19 cellular contexts compared by ENCODE assay signal in the genomic region with DNA sequence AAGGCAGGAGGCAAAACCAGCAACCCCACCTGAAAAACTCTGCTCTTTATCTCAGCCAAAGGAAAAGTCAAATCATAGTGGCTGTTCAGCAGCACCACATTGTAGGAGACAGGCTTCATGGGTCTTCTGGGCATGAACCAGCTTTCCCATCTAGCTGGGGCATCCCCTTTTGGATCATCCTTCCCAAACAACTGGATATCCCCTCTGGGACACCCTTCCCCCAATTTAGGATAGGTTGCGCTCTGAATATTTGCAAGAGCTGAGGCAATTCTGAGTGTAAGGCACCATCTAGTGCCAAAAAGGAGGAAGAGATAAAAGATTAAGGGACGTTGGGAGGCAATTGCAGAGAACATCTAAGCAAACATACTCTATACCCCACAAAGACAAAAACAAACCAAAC.
DNase-seq lines count a peak whose midpoint lies in the region; ATAC-seq and TF ChIP-seq lines count a peak whose summit lies in the region.
"Had no signal": no experiment of that assay in that cellular context is flagged by ENCODE, and none has a peak within 500 bp of the region (broad histone marks: within the 10 kb centered on the region; RNA-seq: fewer than 3 reads in every experiment).

No MANE protein-coding gene starts in this region.

- H3K9me3 ChIP-seq in A673 (ENCODE audit: low read depth, low read length, poor library complexity, severe bottlenecking): peaks cover 5% of the 10 kb centered on the region
- no peaks in the 10 kb centered on the region for H3K9me3 ChIP-seq in HCT116 (ENCODE audit: control insufficient read depth in 1 of 2, insufficient read depth in 1 of 2, low read depth in 1 of 2, low read length in 2 of 2)
- peaks cover 13% of the 10 kb centered on the region for H3K9me3 ChIP-seq in endodermal cell (ENCODE audit: control insufficient read depth, low read length)
- H3K9me3 ChIP-seq in neural progenitor cell (ENCODE audit: low read depth): peaks cover 6% of the 10 kb centered on the region

- TF ChIP-seq CTCF in A673 (conservative IDR thresholded peaks at IDR 0.05; ENCODE audit: low read depth, low read length) (peak; percentile 51), HCT116 (IDR thresholded peaks at IDR 0.05 in 2 of 3, conservative IDR thresholded peaks at IDR 0.05 in 1 of 3; ENCODE audit: borderline replicate concordance in 1 of 3, insufficient read depth in 1 of 3, low read depth in 2 of 3, low read length in 2 of 3) (peak in 2 of 3 experiments; percentile 11 to 23; a peak in 3 of 6 replicates), endodermal cell (conservative IDR thresholded peaks at IDR 0.05) (peak; percentile 57), neural progenitor cell (IDR thresholded peaks at IDR 0.05) (peak; percentile 40)

- H4K20me1 ChIP-seq in HCT116 (ENCODE audit: insufficient read depth) (no peaks in the 10 kb centered on the region), neural progenitor cell (ENCODE audit: low read depth) (no peaks in the 10 kb centered on the region)

- H3K9me2 ChIP-seq in HCT116 (ENCODE audit: insufficient read depth): no peaks in the 10 kb centered on the region

- H3K36me3 Mint-ChIP-seq in endodermal cell (ENCODE audit: low read depth) (no peaks in the 10 kb centered on the region), neural progenitor cell (no peaks in the 10 kb centered on the region)
- H3K36me3 Mint-ChIP-seq in activated naive CD4-positive, alpha-beta T cell treated with anti-CD3 and anti-CD28 coated beads for 36 hours (ENCODE audit: low read depth): no peaks in the 10 kb centered on the region

- CTCF ChIA-PET in A673 (lab: Charles Lee) (no interaction called here), HCT116 (lab: Charles Lee) (no interaction called here)
- CTCF ChIA-PET in activated naive CD4-positive, alpha-beta T cell treated with anti-CD3 and anti-CD28 coated beads for 36 hours (lab: Charles Lee): interaction anchor here (0.7 kb wide), 1 partner anchor 33 kb away, joined by 3 read pairs; no protein-coding TSS in a partner anchor

- TF ChIP-seq RAD21 in HCT116 (IDR thresholded peaks at IDR 0.05; ENCODE audit: low read depth): peak; percentile 51; the same call in 1 of the 2 replicates

- no peak overlapping the region for H3K9ac ChIP-seq in HCT116 (ENCODE audit: low read length)
- no peak overlapping the region for H3K9ac ChIP-seq in endodermal cell (ENCODE audit: extremely low read depth, low read length, poor library complexity, severe bottlenecking)
- H3K9ac ChIP-seq in neural progenitor cell: no peak overlapping the region

- H3K27ac Mint-ChIP-seq in endodermal cell (no peak overlapping the region), neural progenitor cell (no peak overlapping the region)
- no peak overlapping the region for H3K27ac Mint-ChIP-seq in activated naive CD4-positive, alpha-beta T cell treated with anti-CD3 and anti-CD28 coated beads for 36 hours

- H3K36me3 ChIP-seq in A673 (ENCODE audit: insufficient read depth, low read length, poor library complexity, severe bottlenecking) (no peaks in the 10 kb centered on the region), HCT116 (ENCODE audit: control insufficient read depth in 1 of 2, insufficient read depth in 2 of 2, low read length in 2 of 2) (no peaks in the 10 kb centered on the region), endodermal cell (ENCODE audit: control insufficient read depth, insufficient read depth, low read length) (no peaks in the 10 kb centered on the region), neural progenitor cell (peaks cover 5% of the 10 kb centered on the region)

- H3K4me2 ChIP-seq in HCT116 (ENCODE audit: low read length) (no peak overlapping the region), neural progenitor cell (no peak overlapping the region)

- H3K4me3 ChIP-seq in A673 (ENCODE audit: low read depth, low read length, poor library complexity, severe bottlenecking) (no peak overlapping the region), HCT116 (replicated peaks in 1 of 2; ENCODE audit: low read depth in 1 of 2, low read length in 2 of 2) (no peak overlapping the region), endodermal cell (ENCODE audit: low read length) (no peak overlapping the region), neural progenitor cell (no peak overlapping the region)
- H3K4me3 ChIP-seq: GM12878 had no signal

- intact Hi-C loops in A673 (cut with micrococcal nuclease; ENCODE audit: unreplicated experiment): no loop called here
- intact Hi-C loops in HCT116 (cut with micrococcal nuclease): no loop called here
- intact Hi-C loops in activated naive CD4-positive, alpha-beta T cell treated with anti-CD3 and anti-CD28 coated beads for 36 hours (cut with micrococcal nuclease): no loop called here

- DNase-seq in A673 (ENCODE audit: low spot score): peak; percentile 52
- no peak for DNase-seq in HCT116 (ENCODE audit: low read depth, low spot score)
- DNase-seq in endodermal cell: peak; percentile 53
- DNase-seq in neural progenitor cell (ENCODE audit: low spot score): peak; percentile 29
- DNase-seq in activated naive CD4-positive, alpha-beta T cell treated with anti-CD3 and anti-CD28 coated beads for 36 hours: no peak
- no peak for DNase-seq in stimulated activated CD8-positive, alpha-beta memory T cell treated with anti-CD3 and anti-CD28 coated beads, Interleukin-4, amount 100 ng/mL, for 48 hours
- DNase-seq in foreskin melanocyte: no peak
- DNase-seq: C1 segment of cervical spinal cord, DND-41, GDM1, HCEC 1CT, NCI-H1417 treated with DMSO at 0.1 percent for 48 hours, NCI-H2029, NCI-H2171, NCI-H446, NCI-H69, OCI-M1, SIG-M5 had no signal

- H3K27ac ChIP-seq in A673 (ENCODE audit: low read depth, low read length, poor library complexity, severe bottlenecking) (no peak overlapping the region), HCT116 (ENCODE audit: low read depth, low read length) (no peak overlapping the region), endodermal cell (ENCODE audit: low read depth, low read length) (no peak overlapping the region), neural progenitor cell (no peak overlapping the region)

- H3K9me3 Mint-ChIP-seq in endodermal cell (peaks cover 3% of the 10 kb centered on the region), neural progenitor cell (peaks cover 15% of the 10 kb centered on the region)
- peaks cover 12% of the 10 kb centered on the region for H3K9me3 Mint-ChIP-seq in activated naive CD4-positive, alpha-beta T cell treated with anti-CD3 and anti-CD28 coated beads for 36 hours

- POLR2A ChIA-PET in A673 (lab: Charles Lee; ENCODE audit: low non-redundant PET): no interaction called here
- POLR2A ChIA-PET in HCT116 (lab: Charles Lee): no interaction called here

- peaks cover 22% of the 10 kb centered on the region for H3K27me3 ChIP-seq in A673 (replicated peaks; ENCODE audit: insufficient read depth, low read depth, low read length, poor library complexity)
- no peaks in the 10 kb centered on the region for H3K27me3 ChIP-seq in HCT116 (ENCODE audit: insufficient read depth, low read length)
- H3K27me3 ChIP-seq in endodermal cell (ENCODE audit: control insufficient read depth, insufficient read depth, low read length, poor library complexity, severe bottlenecking): no peaks in the 10 kb centered on the region
- peaks cover 34% of the 10 kb centered on the region for H3K27me3 ChIP-seq in neural progenitor cell

- no peak overlapping the region for H3K4me3 Mint-ChIP-seq in endodermal cell
- H3K4me3 Mint-ChIP-seq in neural progenitor cell: no peak overlapping the region
- H3K4me3 Mint-ChIP-seq in activated naive CD4-positive, alpha-beta T cell treated with anti-CD3 and anti-CD28 coated beads for 36 hours: no peak overlapping the region

- ATAC-seq in HCT116: no peak
- ATAC-seq: GM12878 had no signal

- no peak for TF ChIP-seq POLR2A in HCT116 (IDR thresholded peaks at IDR 0.05; ENCODE audit: borderline replicate concordance, extremely low read depth, insufficient read depth, insufficient read length)

- RAD21 ChIA-PET in HCT116 (lab: Charles Lee; ENCODE audit: low non-redundant PET in 1 of 2, low total read pairs in 2 of 2, uncharacterized antibody in 2 of 2, unreplicated experiment in 2 of 2): no interaction called here

- H3F3A ChIP-seq in neural progenitor cell (ENCODE audit: low read depth): no peaks in the 10 kb centered on the region

- WGBS in endodermal cell (ENCODE audit: insufficient coverage in 1 of 2, insufficient read length in 1 of 2), 2 experiments: 58% methylated on average over 2 of the region's 2 CpGs; no CpG with 5 or more reads in 1 of the 2 experiments

- H3K27me3 Mint-ChIP-seq in endodermal cell (ENCODE audit: insufficient read depth) (peaks cover 31% of the 10 kb centered on the region), neural progenitor cell (ENCODE audit: insufficient read depth, low read depth) (peaks cover 11% of the 10 kb centered on the region)
- H3K27me3 Mint-ChIP-seq in activated naive CD4-positive, alpha-beta T cell treated with anti-CD3 and anti-CD28 coated beads for 36 hours (ENCODE audit: low read depth): peaks cover 33% of the 10 kb centered on the region

- H3K79me2 ChIP-seq in HCT116 (ENCODE audit: insufficient read depth, low read length) (no peaks in the 10 kb centered on the region), neural progenitor cell (ENCODE audit: low read depth) (no peaks in the 10 kb centered on the region)

- H3K4me1 ChIP-seq in A673 (ENCODE audit: insufficient read depth, low read length, poor library complexity, severe bottlenecking): no peaks in the 10 kb centered on the region
- H3K4me1 ChIP-seq in HCT116 (ENCODE audit: control insufficient read depth in 1 of 2, insufficient read depth in 2 of 2, low read length in 2 of 2): peaks cover 0 to 5% of the 10 kb centered on the region in 2 experiments; a peak in 1 of 4 replicates
- no peaks in the 10 kb centered on the region for H3K4me1 ChIP-seq in endodermal cell (ENCODE audit: control insufficient read depth, insufficient read depth, low read length)
- peaks cover 3% of the 10 kb centered on the region for H3K4me1 ChIP-seq in neural progenitor cell

- BruUV-seq in A673 (replicated peaks; lab: Mats Ljungman, UMichigan) (no TSS peak), HCT116 (replicated peaks; lab: Mats Ljungman, UMichigan) (no TSS peak)

- H2AFZ ChIP-seq in HCT116 (ENCODE audit: low read depth, low read length, poor library complexity, severe bottlenecking): no peak overlapping the region
- H2AFZ ChIP-seq in neural progenitor cell (replicated peaks): peak overlapping the region; percentile 78

- H3K4me1 Mint-ChIP-seq in endodermal cell (peaks cover 7% of the 10 kb centered on the region), neural progenitor cell (no peaks in the 10 kb centered on the region)
- no peaks in the 10 kb centered on the region for H3K4me1 Mint-ChIP-seq in activated naive CD4-positive, alpha-beta T cell treated with anti-CD3 and anti-CD28 coated beads for 36 hours (ENCODE audit: low read depth)

TF ChIP-seq in HCT116, 20 proteins besides CTCF, POLR2A, EP300 and RAD21 (continues in another document):
- no peak for TF ChIP-seq CBX3 (IDR thresholded peaks at IDR 0.05; ENCODE audit: low read depth)
- TF ChIP-seq SP1 (IDR thresholded peaks at IDR 0.05; ENCODE audit: low read depth): no peak

Comparison
In these comparisons a context has a peak if more than half of its experiments do, and no peak if none do; other contexts are left out.
1. DNase-seq: peak in A673 (single experiment), endodermal cell (single experiment) and neural progenitor cell (single experiment); none in HCT116 (single experiment), activated naive CD4-positive, alpha-beta T cell treated with anti-CD3 and anti-CD28 coated beads for 36 hours (single experiment), stimulated activated CD8-positive, alpha-beta memory T cell treated with anti-CD3 and anti-CD28 coated beads, Interleukin-4, amount 100 ng/mL, for 48 hours (single experiment) and foreskin melanocyte (single experiment).
2. Peak in every context shown above with its lines, with median percentiles within 50 percentile points of each other: CTCF ChIP-seq.